20 cellular contexts compared by ENCODE assay signal in the genomic region with DNA sequence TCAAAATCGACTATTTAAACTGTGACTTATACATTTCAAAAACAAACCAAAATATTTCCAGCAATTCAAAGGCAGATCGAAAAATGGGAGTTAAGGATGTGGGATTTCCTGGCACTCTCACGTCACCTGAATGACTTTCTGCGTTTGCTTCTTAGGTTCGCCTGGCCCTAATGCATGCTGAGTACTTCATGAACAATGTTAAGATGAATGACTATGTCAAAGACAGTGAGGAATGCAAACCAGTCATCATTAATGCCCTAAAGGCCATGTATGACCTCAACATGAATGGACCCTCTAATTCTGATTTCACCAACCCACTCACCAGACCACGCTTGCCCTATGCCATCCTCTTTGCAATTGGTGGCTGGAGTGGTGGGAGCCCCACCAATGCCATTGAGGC. TPM values are rescaled to one million over a fixed set of nuclear protein-coding genes. Genes with fewer than 3 reads are reported as not detected.
"Had no signal": no experiment of that assay in that cellular context is flagged by ENCODE, and none has a peak within 500 bp of the region (broad histone marks: within the 10 kb centered on the region; RNA-seq: fewer than 3 reads in every experiment).

No MANE protein-coding gene starts in this region.

- H3K4me1 ChIP-seq: pancreas, psoas muscle, right atrium auricular region had no signal

- H3K27me3 ChIP-seq: heart right ventricle, pancreas, right atrium auricular region, tibial artery had no signal

- DNase-seq: activated CD4-positive, alpha-beta T cell treated with anti-CD3 and anti-CD28 coated beads, Interleukin-2, amount 50 U/mL, for 4 hours; activated CD8-positive, alpha-beta memory T cell treated with anti-CD3 and anti-CD28 coated beads for 24 hours; activated CD8-positive, alpha-beta memory T cell treated with anti-CD3 and anti-CD28 coated beads, Interleukin-2, amount 50 U/mL, for 4 hours; activated naive CD4-positive, alpha-beta T cell; activated naive CD8-positive, alpha-beta T cell treated with anti-CD3 and anti-CD28 coated beads for 36 hours; activated T-cell treated with anti-CD3 and anti-CD28 coated beads, Interleukin-2, amount 50 U/mL, for 24 hours; amniotic stem cell; heart right ventricle; left colon; pancreas; psoas muscle; stimulated activated CD4-positive, alpha-beta T cell treated with anti-CD3 and anti-CD28 coated beads, Interleukin-12 subunit alpha, Interleukin-12 subunit beta, amount 100 ng/mL, for 4 hours; stimulated activated CD4-positive, alpha-beta T cell treated with anti-CD3 and anti-CD28 coated beads, Interleukin-4, amount 100 ng/mL, for 4 hours; tibial artery had no signal

- H3K27ac ChIP-seq: heart right ventricle, pancreas, psoas muscle, right atrium auricular region, tibial artery had no signal

- H3K4me3 ChIP-seq: heart right ventricle, pancreas, psoas muscle, right atrium auricular region, tibial artery had no signal

- H3K36me3 ChIP-seq: pancreas, right atrium auricular region, tibial artery had no signal

- H3K9me3 ChIP-seq: heart right ventricle, pancreas, psoas muscle, right atrium auricular region, tibial artery had no signal

- ATAC-seq: activated T-helper 17 cell treated with anti-CD3 and anti-CD28 coated beads, Interleukin-2, amount 50 U/mL, for 72 hours; heart right ventricle; left colon; pancreas; psoas muscle had no signal

RNA-seq across cellular contexts. Expression of a gene that starts 7.3 kb away (rescaled TPM):
- total RNA-seq: chondrocyte, epithelial cell of proximal tubule, left colon, lower leg skin, pancreas, psoas muscle, right atrium auricular region, skeletal muscle tissue had no signal
